ENCODE assay signal across 1 cellular context in genomic region chr11:73162196-73162740, GRCh38.
A peak's percentile ranks its signal among the peaks of the same experiment; 100 is the strongest.
TF ChIP-seq lines count a peak whose summit lies in the region.

No MANE protein-coding gene starts in this region.

TF ChIP-seq in GM12878, 131 proteins besides CTCF, POLR2A, EP300 and RAD21:
- no peak for TF ChIP-seq SIN3A (IDR thresholded peaks at IDR 0.05; ENCODE audit: low read depth, low read length)
- no peak for TF ChIP-seq HSF1 (IDR thresholded peaks at IDR 0.05; ENCODE audit: low read depth, low read length)
- TF ChIP-seq, protein P1, sequence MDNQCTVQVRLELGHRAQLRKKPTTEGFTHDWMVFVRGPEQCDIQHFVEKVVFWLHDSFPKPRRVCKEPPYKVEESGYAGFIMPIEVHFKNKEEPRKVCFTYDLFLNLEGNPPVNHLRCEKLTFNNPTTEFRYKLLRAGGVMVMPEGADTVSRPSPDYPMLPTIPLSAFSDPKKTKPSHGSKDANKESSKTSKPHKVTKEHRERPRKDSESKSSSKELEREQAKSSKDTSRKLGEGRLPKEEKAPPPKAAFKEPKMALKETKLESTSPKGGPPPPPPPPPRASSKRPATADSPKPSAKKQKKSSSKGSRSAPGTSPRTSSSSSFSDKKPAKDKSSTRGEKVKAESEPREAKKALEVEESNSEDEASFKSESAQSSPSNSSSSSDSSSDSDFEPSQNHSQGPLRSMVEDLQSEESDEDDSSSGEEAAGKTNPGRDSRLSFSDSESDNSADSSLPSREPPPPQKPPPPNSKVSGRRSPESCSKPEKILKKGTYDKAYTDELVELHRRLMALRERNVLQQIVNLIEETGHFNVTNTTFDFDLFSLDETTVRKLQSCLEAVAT (IDR thresholded peaks at IDR 0.05): 0 out of 2 replicates have a peak, but pooled peaks have one; percentile 24
- TF ChIP-seq MYB (IDR thresholded peaks at IDR 0.05; ENCODE audit: borderline replicate concordance, low read depth, low read length): no peak
- no peak for TF ChIP-seq IRF4 (IDR thresholded peaks at IDR 0.05; ENCODE audit: low read depth, low read length)
- no peak for TF ChIP-seq POLR2AphosphoS5 (IDR thresholded peaks at IDR 0.05; ENCODE audit: low read length)
- TF ChIP-seq CREM (IDR thresholded peaks at IDR 0.05; ENCODE audit: low read depth): no peak
- no peak for TF ChIP-seq ESRRA (IDR thresholded peaks at IDR 0.05; ENCODE audit: low read length)
- TF ChIP-seq ZNF24 (IDR thresholded peaks at IDR 0.05): no peak
- TF ChIP-seq MEF2A (IDR thresholded peaks at IDR 0.05; ENCODE audit: insufficient read depth, low read depth, low read length): no peak
- TF ChIP-seq CREB1 (IDR thresholded peaks at IDR 0.05; ENCODE audit: low read depth): no peak
- TF ChIP-seq, protein P2, sequence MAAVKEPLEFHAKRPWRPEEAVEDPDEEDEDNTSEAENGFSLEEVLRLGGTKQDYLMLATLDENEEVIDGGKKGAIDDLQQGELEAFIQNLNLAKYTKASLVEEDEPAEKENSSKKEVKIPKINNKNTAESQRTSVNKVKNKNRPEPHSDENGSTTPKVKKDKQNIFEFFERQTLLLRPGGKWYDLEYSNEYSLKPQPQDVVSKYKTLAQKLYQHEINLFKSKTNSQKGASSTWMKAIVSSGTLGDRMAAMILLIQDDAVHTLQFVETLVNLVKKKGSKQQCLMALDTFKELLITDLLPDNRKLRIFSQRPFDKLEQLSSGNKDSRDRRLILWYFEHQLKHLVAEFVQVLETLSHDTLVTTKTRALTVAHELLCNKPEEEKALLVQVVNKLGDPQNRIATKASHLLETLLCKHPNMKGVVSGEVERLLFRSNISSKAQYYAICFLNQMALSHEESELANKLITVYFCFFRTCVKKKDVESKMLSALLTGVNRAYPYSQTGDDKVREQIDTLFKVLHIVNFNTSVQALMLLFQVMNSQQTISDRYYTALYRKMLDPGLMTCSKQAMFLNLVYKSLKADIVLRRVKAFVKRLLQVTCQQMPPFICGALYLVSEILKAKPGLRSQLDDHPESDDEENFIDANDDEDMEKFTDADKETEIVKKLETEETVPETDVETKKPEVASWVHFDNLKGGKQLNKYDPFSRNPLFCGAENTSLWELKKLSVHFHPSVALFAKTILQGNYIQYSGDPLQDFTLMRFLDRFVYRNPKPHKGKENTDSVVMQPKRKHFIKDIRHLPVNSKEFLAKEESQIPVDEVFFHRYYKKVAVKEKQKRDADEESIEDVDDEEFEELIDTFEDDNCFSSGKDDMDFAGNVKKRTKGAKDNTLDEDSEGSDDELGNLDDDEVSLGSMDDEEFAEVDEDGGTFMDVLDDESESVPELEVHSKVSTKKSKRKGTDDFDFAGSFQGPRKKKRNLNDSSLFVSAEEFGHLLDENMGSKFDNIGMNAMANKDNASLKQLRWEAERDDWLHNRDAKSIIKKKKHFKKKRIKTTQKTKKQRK (IDR thresholded peaks at IDR 0.05; ENCODE audit: low read depth, low read length): no peak
- TF ChIP-seq, protein P3, sequence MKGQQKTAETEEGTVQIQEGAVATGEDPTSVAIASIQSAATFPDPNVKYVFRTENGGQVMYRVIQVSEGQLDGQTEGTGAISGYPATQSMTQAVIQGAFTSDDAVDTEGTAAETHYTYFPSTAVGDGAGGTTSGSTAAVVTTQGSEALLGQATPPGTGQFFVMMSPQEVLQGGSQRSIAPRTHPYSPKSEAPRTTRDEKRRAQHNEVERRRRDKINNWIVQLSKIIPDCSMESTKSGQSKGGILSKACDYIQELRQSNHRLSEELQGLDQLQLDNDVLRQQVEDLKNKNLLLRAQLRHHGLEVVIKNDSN (IDR thresholded peaks at IDR 0.05; ENCODE audit: borderline replicate concordance, extremely low read length, insufficient read depth, low read depth, low read length): no peak
- no peak for TF ChIP-seq STAT3 (IDR thresholded peaks at IDR 0.05; ENCODE audit: low read depth, low read length)
- TF ChIP-seq ZNF687 (IDR thresholded peaks at IDR 0.05): no peak
- TF ChIP-seq NR2C2 (IDR thresholded peaks at IDR 0.05; ENCODE audit: borderline replicate concordance, control insufficient read depth, insufficient read length, low read depth): no peak
- no peak for TF ChIP-seq ZNF622 (IDR thresholded peaks at IDR 0.05)
- TF ChIP-seq MTA3 (IDR thresholded peaks at IDR 0.05; ENCODE audit: borderline replicate concordance, low read length): no peak
- no peak for TF ChIP-seq ZNF384 (IDR thresholded peaks at IDR 0.05; ENCODE audit: borderline replicate concordance, low read depth, low read length)
- TF ChIP-seq WRNIP1 (IDR thresholded peaks at IDR 0.05; ENCODE audit: borderline replicate concordance, low read depth, low read length): no peak
- TF ChIP-seq E2F4 (IDR thresholded peaks at IDR 0.05; ENCODE audit: low read depth, low read length): no peak
- TF ChIP-seq CUX1 (IDR thresholded peaks at IDR 0.05; ENCODE audit: insufficient replicate concordance, low read depth, low read length): no peak
- no peak for TF ChIP-seq IRF3 (IDR thresholded peaks at IDR 0.05)
- TF ChIP-seq SPI1 (IDR thresholded peaks at IDR 0.05; ENCODE audit: borderline replicate concordance, insufficient read depth, low read depth, low read length): peak; percentile 45; the same call in 1 of the 2 replicates
- TF ChIP-seq TCF12 (IDR thresholded peaks at IDR 0.05; ENCODE audit: low read depth, low read length): no peak
- peak; percentile 44; the same call in 1 of the 2 replicates for TF ChIP-seq PAX5 (IDR thresholded peaks at IDR 0.05; ENCODE audit: borderline replicate concordance, low read depth, low read length)
- peak in 1 of 2 experiments; percentile 45; a peak in 1 of 4 replicates for TF ChIP-seq BHLHE40 (IDR thresholded peaks at IDR 0.05; ENCODE audit: borderline replicate concordance in 1 of 2, low read depth in 2 of 2, low read length in 1 of 2)
- TF ChIP-seq CBX3 (IDR thresholded peaks at IDR 0.05; ENCODE audit: borderline replicate concordance, low read depth): no peak
